Comparison of ENCODE assay signal across 1 cellular context in genomic region chr15:22979069-22979698, GRCh38.
TF ChIP-seq lines count a peak whose summit lies in the region.

No MANE protein-coding gene starts in this region.

TF ChIP-seq in HEK293, 187 proteins besides CTCF, POLR2A, EP300 and RAD21 (continued from another document):
- TF ChIP-seq, protein P1, sequence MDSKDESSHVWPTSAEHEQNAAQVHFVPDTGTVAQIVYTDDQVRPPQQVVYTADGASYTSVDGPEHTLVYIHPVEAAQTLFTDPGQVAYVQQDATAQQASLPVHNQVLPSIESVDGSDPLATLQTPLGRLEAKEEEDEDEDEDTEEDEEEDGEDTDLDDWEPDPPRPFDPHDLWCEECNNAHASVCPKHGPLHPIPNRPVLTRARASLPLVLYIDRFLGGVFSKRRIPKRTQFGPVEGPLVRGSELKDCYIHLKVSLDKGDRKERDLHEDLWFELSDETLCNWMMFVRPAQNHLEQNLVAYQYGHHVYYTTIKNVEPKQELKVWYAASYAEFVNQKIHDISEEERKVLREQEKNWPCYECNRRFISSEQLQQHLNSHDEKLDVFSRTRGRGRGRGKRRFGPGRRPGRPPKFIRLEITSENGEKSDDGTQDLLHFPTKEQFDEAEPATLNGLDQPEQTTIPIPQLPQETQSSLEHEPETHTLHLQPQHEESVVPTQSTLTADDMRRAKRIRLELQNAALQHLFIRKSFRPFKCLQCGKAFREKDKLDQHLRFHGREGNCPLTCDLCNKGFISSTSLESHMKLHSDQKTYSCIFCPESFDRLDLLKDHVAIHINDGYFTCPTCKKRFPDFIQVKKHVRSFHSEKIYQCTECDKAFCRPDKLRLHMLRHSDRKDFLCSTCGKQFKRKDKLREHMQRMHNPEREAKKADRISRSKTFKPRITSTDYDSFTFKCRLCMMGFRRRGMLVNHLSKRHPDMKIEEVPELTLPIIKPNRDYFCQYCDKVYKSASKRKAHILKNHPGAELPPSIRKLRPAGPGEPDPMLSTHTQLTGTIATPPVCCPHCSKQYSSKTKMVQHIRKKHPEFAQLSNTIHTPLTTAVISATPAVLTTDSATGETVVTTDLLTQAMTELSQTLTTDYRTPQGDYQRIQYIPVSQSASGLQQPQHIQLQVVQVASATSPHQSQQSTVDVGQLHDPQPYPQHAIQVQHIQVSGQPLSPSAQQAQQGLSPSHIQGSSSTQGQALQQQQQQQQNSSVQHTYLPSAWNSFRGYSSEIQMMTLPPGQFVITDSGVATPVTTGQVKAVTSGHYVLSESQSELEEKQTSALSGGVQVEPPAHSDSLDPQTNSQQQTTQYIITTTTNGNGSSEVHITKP (tag by site-specific recombination; IDR thresholded peaks at IDR 0.05) = peak; percentile 28; the same call in 1 of the 2 replicates
- TF ChIP-seq ZNF600 (tag by site-specific recombination; IDR thresholded peaks at IDR 0.05) = peak; percentile 59
- peak; percentile 85 for TF ChIP-seq GLIS2 (tag by site-specific recombination; IDR thresholded peaks at IDR 0.05)
- TF ChIP-seq, protein P2, sequence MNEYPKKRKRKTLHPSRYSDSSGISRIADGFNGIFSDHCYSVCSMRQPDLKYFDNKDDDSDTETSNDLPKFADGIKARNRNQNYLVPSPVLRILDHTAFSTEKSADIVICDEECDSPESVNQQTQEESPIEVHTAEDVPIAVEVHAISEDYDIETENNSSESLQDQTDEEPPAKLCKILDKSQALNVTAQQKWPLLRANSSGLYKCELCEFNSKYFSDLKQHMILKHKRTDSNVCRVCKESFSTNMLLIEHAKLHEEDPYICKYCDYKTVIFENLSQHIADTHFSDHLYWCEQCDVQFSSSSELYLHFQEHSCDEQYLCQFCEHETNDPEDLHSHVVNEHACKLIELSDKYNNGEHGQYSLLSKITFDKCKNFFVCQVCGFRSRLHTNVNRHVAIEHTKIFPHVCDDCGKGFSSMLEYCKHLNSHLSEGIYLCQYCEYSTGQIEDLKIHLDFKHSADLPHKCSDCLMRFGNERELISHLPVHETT (tag by site-specific recombination; IDR thresholded peaks at IDR 0.05) = no peak
- no peak for TF ChIP-seq REPIN1 (tag by site-specific recombination; IDR thresholded peaks at IDR 0.05; ENCODE audit: low read depth)
- TF ChIP-seq ZBTB8A (tag by site-specific recombination; IDR thresholded peaks at IDR 0.05) = peak; percentile 50; the same call in 1 of the 2 replicates
- TF ChIP-seq ZNF184 (tag by site-specific recombination; IDR thresholded peaks at IDR 0.05) = no peak
- peak; percentile 93 for TF ChIP-seq ZBTB20 (tag by site-specific recombination; IDR thresholded peaks at IDR 0.05)
- TF ChIP-seq ZNF660 (tag by site-specific recombination; IDR thresholded peaks at IDR 0.05) = no peak
- peak; percentile 38; the same call in 1 of the 2 replicates for TF ChIP-seq EGR2 (tag by site-specific recombination; IDR thresholded peaks at IDR 0.05; ENCODE audit: low read depth)
- no peak for TF ChIP-seq ZNF292 (tag by site-specific recombination; IDR thresholded peaks at IDR 0.05; ENCODE audit: borderline replicate concordance, low read depth)
